Comparison of ENCODE assay signal across 1 cellular context in the genomic region with DNA sequence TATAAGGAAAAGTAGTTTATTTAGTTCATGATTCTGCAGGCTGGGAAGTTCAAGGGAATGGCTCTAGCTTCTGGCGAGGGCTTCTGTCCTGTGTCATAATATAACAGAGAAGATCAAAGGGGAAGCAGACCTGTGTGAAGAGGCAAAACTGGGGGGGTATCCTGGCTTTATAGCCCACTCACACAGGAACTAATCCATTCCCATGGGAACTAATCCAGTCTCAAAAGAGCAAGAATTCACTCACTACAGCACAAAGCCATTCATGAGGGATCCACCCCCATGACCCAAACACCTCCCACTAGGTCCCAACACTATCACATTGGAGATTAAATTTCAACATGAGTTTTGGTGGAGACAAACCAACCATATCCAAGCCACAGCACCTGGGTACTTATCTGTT.
TF ChIP-seq lines count a peak whose summit lies in the region.

No MANE protein-coding gene starts in this region.

TF ChIP-seq in K562, 482 proteins besides CTCF, POLR2A, EP300 and RAD21:
- TF ChIP-seq POLR2H (tag; IDR thresholded peaks at IDR 0.05; ENCODE audit: low read depth) (no peak), WHSC1 (IDR thresholded peaks at IDR 0.05; ENCODE audit: low read length) (no peak), ARNT (IDR thresholded peaks at IDR 0.05) (no peak), KLF16 (IDR thresholded peaks at IDR 0.05) (no peak), PCBP1 (IDR thresholded peaks at IDR 0.05; ENCODE audit: low read depth, low read length, poor library complexity, severe bottlenecking) (no peak), ZNF785 (CRISPR knock-in tag; IDR thresholded peaks at IDR 0.05) (no peak), RBM14 (IDR thresholded peaks at IDR 0.05; ENCODE audit: borderline replicate concordance, insufficient read depth, low read depth, low read length) (no peak), SMARCB1 (IDR thresholded peaks at IDR 0.05; ENCODE audit: insufficient read length, low read depth) (no peak)
- TF ChIP-seq, protein P1, sequence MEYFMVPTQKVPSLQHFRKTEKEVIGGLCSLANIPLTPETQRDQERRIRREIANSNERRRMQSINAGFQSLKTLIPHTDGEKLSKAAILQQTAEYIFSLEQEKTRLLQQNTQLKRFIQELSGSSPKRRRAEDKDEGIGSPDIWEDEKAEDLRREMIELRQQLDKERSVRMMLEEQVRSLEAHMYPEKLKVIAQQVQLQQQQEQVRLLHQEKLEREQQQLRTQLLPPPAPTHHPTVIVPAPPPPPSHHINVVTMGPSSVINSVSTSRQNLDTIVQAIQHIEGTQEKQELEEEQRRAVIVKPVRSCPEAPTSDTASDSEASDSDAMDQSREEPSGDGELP (CRISPR knock-in tag; IDR thresholded peaks at IDR 0.05; ENCODE audit: borderline replicate concordance): no peak
- TF ChIP-seq, protein P2, sequence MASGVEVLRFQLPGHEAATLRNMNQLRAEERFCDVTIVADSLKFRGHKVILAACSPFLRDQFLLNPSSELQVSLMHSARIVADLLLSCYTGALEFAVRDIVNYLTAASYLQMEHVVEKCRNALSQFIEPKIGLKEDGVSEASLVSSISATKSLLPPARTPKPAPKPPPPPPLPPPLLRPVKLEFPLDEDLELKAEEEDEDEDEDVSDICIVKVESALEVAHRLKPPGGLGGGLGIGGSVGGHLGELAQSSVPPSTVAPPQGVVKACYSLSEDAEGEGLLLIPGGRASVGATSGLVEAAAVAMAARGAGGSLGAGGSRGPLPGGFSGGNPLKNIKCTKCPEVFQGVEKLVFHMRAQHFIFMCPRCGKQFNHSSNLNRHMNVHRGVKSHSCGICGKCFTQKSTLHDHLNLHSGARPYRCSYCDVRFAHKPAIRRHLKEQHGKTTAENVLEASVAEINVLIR (CRISPR knock-in tag; IDR thresholded peaks at IDR 0.05): no peak
- TF ChIP-seq, protein P3, sequence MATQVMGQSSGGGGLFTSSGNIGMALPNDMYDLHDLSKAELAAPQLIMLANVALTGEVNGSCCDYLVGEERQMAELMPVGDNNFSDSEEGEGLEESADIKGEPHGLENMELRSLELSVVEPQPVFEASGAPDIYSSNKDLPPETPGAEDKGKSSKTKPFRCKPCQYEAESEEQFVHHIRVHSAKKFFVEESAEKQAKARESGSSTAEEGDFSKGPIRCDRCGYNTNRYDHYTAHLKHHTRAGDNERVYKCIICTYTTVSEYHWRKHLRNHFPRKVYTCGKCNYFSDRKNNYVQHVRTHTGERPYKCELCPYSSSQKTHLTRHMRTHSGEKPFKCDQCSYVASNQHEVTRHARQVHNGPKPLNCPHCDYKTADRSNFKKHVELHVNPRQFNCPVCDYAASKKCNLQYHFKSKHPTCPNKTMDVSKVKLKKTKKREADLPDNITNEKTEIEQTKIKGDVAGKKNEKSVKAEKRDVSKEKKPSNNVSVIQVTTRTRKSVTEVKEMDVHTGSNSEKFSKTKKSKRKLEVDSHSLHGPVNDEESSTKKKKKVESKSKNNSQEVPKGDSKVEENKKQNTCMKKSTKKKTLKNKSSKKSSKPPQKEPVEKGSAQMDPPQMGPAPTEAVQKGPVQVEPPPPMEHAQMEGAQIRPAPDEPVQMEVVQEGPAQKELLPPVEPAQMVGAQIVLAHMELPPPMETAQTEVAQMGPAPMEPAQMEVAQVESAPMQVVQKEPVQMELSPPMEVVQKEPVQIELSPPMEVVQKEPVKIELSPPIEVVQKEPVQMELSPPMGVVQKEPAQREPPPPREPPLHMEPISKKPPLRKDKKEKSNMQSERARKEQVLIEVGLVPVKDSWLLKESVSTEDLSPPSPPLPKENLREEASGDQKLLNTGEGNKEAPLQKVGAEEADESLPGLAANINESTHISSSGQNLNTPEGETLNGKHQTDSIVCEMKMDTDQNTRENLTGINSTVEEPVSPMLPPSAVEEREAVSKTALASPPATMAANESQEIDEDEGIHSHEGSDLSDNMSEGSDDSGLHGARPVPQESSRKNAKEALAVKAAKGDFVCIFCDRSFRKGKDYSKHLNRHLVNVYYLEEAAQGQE (CRISPR knock-in tag; IDR thresholded peaks at IDR 0.05; ENCODE audit: low read depth): no peak
